ENCODE assay signal across 8 cellular contexts in genomic region chr3:36992806-36993325, GRCh38. TPM values are rescaled to one million over a fixed set of nuclear protein-coding genes. Genes with fewer than 3 reads are reported as not detected.
DNase-seq lines count a peak whose midpoint lies in the region; ATAC-seq, FAIRE-seq and TF ChIP-seq lines count a peak whose summit lies in the region.

Gene EPM2AIP1 (minus strand): TSS chr3:36993131. CDS start chr3:36993077, 54 bp downstream.

- H3K27me3 ChIP-seq in A673 (replicated peaks; ENCODE audit: insufficient read depth, low read depth, low read length, poor library complexity) (no peaks in the 10 kb centered on the region), pancreas (no peaks in the 10 kb centered on the region)

- POLR2A ChIA-PET in A673 (lab: Charles Lee; ENCODE audit: low non-redundant PET) = interaction anchor here (0.6 to 0.7 kb wide), 2 partner anchors 38 to 47 kb away, joined by 3 to 5 read pairs; no protein-coding TSS in a partner anchor

- peak within 1 kb of the TSS; percentile 71 for H3K4me3 ChIP-seq in A673 (ENCODE audit: low read depth, low read length, poor library complexity, severe bottlenecking)
- peak within 1 kb of the TSS; percentile 86 to 95 for H3K4me3 ChIP-seq in foreskin fibroblast (ENCODE audit: low read depth in 1 of 2, low read length in 2 of 2)
- H3K4me3 ChIP-seq in pancreas = peak within 1 kb of the TSS; percentile 53 to 73 (median 57)

- TF ChIP-seq CTCF in A673 (conservative IDR thresholded peaks at IDR 0.05; ENCODE audit: low read depth, low read length) (peak; percentile 31; the same call in 1 of the 2 replicates), VCaP (conservative IDR thresholded peaks at IDR 0.05) (peak; percentile 38), foreskin fibroblast (IDR thresholded peaks at IDR 0.05; ENCODE audit: low read depth, low read length) (peak; percentile 21), pancreas (IDR thresholded peaks at IDR 0.05) (no peak)

- peaks cover 43% of the 10 kb centered on the region for H3K36me3 ChIP-seq in A673 (ENCODE audit: insufficient read depth, low read length, poor library complexity, severe bottlenecking)
- peaks cover 0 to 16% (median 0%) of the 10 kb centered on the region in 3 donors for H3K36me3 ChIP-seq in pancreas

- 0 to 1% methylated on average over 46 to 48 of the region's 48 CpGs for WGBS in pancreas, 2 donors

- H3K9me3 ChIP-seq in A673 (ENCODE audit: low read depth, low read length, poor library complexity, severe bottlenecking) (no peaks in the 10 kb centered on the region), pancreas (no peaks in the 10 kb centered on the region)

- no TSS peak for BruUV-seq in A673 (replicated peaks; lab: Mats Ljungman, UMichigan)

- CTCF ChIA-PET in A673 (lab: Charles Lee) = interaction anchor here (0.5 to 2.0 kb wide), 3 partner anchors 33 to 201 kb away, joined by 3 to 7 read pairs (median 7); no protein-coding TSS in a partner anchor

- H3K4me1 ChIP-seq in A673 (ENCODE audit: insufficient read depth, low read length, poor library complexity, severe bottlenecking) (peaks cover 30% of the 10 kb centered on the region), pancreas (peaks cover 25 to 43% (median 35%) of the 10 kb centered on the region in 3 donors)

- intact Hi-C loops in A673 (cut with micrococcal nuclease; ENCODE audit: unreplicated experiment) (loop anchor here (5.0 kb wide), 1 partner anchor 101 kb away; no protein-coding TSS in a partner anchor), pancreas (cut with DNase I) (no loop called here)

- DNase-seq in A673 (ENCODE audit: low spot score) = peak; percentile 100
- peak in 1 of 2 donors; percentile 100 for DNase-seq in foreskin fibroblast
- peak in 4 of 6 donors; percentile 85 to 99 (median 96) for DNase-seq in pancreas
- DNase-seq in cerebellar cortex (ENCODE audit: low spot score) = no peak
- DNase-seq in SHP77 treated with DMSO at 0.1 percent for 48 hours (lab: John Stamatoyannopoulos, UW) = no peak

- peak within 1 kb of the TSS; percentile 98 for H3K27ac ChIP-seq in A673 (ENCODE audit: low read depth, low read length, poor library complexity, severe bottlenecking)
- peak within 1 kb of the TSS; percentile 92 for H3K27ac ChIP-seq in VCaP
- H3K27ac ChIP-seq in pancreas = peak within 1 kb of the TSS; percentile 97 to 99 (median 98)

- peak; percentile 99 for FAIRE-seq in pancreas (lab: Jason Lieb, UNC)

- peak; percentile 18 for ATAC-seq in GM18873 (IDR thresholded peaks at IDR 0.05; ENCODE audit: low FRiP score, unreplicated experiment)
- ATAC-seq in HG03095 (IDR thresholded peaks at IDR 0.05; ENCODE audit: unreplicated experiment) = peak; percentile 84
- peak; percentile 35 to 94 (median 90) for ATAC-seq in pancreas

RNA-seq across cellular contexts. Expression of gene EPM2AIP1, which starts in this region (rescaled TPM):
- 19.8 and 25.8 TPM in 2 replicates for total RNA-seq in A673 (2021)
- 1 to 10 TPM; 3.8 to 8.7 (median 6.2) TPM for total RNA-seq in pancreas
- polyA plus RNA-seq in pancreas = 1 to 10 TPM; 2.9 to 8.2 TPM

Comparison
In these comparisons a context has a peak if more than half of its experiments do, and no peak if none do; other contexts are left out.
1. DNase-seq: peak in A673 (single experiment) and pancreas (4 of 6); none in cerebellar cortex (single experiment) and SHP77 treated with DMSO at 0.1 percent for 48 hours (single experiment).
2. CTCF ChIP-seq: peak in A673 (single experiment), VCaP (single experiment) and foreskin fibroblast (single experiment); none in pancreas (0 of 4).
3. ATAC-seq: peak in every context shown above with its lines; median percentile 90 in pancreas; 84 in HG03095; 18 in GM18873.
4. Peak in every context shown above with its lines, with median percentiles within 50 percentile points of each other: H3K27ac ChIP-seq and H3K4me3 ChIP-seq.